In the genomic region with DNA sequence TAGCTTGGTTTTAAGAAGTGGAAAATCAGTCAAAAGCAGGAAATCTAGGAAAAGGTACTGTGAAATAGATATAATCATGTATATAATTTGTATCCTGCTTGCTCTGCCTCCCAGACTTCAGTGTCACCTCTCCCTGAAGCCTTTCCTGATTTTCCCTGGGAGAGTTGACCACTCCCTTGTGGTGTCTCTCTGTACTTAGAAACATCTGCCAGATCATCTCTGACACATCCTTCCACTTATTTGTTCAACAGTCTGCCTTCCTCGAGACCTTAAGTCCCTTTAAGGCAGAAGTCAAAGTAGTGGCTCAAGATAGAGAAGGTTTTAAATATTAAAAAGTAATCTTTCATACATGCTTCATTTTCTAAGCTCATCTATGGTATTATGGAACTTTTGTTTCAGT, we compare ENCODE assay signal across 2 cellular contexts.
TF ChIP-seq lines count a peak whose summit lies in the region.

No MANE protein-coding gene starts in this region.

TF ChIP-seq in GM23338, 12 proteins besides CTCF, POLR2A, EP300 and RAD21 (continues in another document):
- no peak for TF ChIP-seq POLR2AphosphoS5 (IDR thresholded peaks at IDR 0.05; ENCODE audit: low read depth)
- TF ChIP-seq EZH2 (IDR thresholded peaks at IDR 0.05; ENCODE audit: low read depth, unreplicated experiment): no peak
- TF ChIP-seq, protein P1, sequence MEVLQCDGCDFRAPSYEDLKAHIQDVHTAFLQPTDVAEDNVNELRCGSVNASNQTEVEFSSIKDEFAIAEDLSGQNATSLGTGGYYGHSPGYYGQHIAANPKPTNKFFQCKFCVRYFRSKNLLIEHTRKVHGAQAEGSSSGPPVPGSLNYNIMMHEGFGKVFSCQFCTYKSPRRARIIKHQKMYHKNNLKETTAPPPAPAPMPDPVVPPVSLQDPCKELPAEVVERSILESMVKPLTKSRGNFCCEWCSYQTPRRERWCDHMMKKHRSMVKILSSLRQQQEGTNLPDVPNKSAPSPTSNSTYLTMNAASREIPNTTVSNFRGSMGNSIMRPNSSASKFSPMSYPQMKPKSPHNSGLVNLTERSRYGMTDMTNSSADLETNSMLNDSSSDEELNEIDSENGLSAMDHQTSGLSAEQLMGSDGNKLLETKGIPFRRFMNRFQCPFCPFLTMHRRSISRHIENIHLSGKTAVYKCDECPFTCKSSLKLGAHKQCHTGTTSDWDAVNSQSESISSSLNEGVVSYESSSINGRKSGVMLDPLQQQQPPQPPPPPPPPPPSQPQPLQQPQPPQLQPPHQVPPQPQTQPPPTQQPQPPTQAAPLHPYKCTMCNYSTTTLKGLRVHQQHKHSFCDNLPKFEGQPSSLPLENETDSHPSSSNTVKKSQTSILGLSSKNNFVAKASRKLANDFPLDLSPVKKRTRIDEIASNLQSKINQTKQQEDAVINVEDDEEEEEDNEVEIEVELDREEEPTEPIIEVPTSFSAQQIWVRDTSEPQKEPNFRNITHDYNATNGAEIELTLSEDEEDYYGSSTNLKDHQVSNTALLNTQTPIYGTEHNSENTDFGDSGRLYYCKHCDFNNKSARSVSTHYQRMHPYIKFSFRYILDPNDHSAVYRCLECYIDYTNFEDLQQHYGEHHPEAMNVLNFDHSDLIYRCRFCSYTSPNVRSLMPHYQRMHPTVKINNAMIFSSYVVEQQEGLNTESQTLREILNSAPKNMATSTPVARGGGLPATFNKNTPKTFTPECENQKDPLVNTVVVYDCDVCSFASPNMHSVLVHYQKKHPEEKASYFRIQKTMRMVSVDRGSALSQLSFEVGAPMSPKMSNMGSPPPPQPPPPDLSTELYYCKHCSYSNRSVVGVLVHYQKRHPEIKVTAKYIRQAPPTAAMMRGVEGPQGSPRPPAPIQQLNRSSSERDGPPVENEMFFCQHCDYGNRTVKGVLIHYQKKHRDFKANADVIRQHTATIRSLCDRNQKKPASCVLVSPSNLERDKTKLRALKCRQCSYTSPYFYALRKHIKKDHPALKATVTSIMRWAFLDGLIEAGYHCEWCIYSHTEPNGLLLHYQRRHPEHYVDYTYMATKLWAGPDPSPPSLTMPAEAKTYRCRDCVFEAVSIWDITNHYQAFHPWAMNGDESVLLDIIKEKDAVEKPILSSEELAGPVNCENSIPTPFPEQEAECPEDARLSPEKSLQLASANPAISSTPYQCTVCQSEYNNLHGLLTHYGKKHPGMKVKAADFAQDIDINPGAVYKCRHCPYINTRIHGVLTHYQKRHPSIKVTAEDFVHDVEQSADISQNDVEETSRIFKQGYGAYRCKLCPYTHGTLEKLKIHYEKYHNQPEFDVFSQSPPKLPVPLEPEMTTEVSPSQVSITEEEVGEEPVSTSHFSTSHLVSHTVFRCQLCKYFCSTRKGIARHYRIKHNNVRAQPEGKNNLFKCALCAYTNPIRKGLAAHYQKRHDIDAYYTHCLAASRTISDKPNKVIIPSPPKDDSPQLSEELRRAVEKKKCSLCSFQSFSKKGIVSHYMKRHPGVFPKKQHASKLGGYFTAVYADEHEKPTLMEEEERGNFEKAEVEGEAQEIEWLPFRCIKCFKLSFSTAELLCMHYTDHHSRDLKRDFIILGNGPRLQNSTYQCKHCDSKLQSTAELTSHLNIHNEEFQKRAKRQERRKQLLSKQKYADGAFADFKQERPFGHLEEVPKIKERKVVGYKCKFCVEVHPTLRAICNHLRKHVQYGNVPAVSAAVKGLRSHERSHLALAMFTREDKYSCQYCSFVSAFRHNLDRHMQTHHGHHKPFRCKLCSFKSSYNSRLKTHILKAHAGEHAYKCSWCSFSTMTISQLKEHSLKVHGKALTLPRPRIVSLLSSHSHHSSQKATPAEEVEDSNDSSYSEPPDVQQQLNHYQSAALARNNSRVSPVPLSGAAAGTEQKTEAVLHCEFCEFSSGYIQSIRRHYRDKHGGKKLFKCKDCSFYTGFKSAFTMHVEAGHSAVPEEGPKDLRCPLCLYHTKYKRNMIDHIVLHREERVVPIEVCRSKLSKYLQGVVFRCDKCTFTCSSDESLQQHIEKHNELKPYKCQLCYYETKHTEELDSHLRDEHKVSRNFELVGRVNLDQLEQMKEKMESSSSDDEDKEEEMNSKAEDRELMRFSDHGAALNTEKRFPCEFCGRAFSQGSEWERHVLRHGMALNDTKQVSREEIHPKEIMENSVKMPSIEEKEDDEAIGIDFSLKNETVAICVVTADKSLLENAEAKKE (CRISPR knock-in tag; IDR thresholded peaks at IDR 0.05): no peak
- no peak for TF ChIP-seq ETS1 (IDR thresholded peaks at IDR 0.05)
- no peak for TF ChIP-seq ZNF331 (CRISPR knock-in tag; IDR thresholded peaks at IDR 0.05; ENCODE audit: low read depth)
- TF ChIP-seq JUNB (IDR thresholded peaks at IDR 0.05; ENCODE audit: unreplicated experiment): no peak
- TF ChIP-seq NANOG (IDR thresholded peaks at IDR 0.05; ENCODE audit: borderline replicate concordance): no peak
- TF ChIP-seq, protein P2, sequence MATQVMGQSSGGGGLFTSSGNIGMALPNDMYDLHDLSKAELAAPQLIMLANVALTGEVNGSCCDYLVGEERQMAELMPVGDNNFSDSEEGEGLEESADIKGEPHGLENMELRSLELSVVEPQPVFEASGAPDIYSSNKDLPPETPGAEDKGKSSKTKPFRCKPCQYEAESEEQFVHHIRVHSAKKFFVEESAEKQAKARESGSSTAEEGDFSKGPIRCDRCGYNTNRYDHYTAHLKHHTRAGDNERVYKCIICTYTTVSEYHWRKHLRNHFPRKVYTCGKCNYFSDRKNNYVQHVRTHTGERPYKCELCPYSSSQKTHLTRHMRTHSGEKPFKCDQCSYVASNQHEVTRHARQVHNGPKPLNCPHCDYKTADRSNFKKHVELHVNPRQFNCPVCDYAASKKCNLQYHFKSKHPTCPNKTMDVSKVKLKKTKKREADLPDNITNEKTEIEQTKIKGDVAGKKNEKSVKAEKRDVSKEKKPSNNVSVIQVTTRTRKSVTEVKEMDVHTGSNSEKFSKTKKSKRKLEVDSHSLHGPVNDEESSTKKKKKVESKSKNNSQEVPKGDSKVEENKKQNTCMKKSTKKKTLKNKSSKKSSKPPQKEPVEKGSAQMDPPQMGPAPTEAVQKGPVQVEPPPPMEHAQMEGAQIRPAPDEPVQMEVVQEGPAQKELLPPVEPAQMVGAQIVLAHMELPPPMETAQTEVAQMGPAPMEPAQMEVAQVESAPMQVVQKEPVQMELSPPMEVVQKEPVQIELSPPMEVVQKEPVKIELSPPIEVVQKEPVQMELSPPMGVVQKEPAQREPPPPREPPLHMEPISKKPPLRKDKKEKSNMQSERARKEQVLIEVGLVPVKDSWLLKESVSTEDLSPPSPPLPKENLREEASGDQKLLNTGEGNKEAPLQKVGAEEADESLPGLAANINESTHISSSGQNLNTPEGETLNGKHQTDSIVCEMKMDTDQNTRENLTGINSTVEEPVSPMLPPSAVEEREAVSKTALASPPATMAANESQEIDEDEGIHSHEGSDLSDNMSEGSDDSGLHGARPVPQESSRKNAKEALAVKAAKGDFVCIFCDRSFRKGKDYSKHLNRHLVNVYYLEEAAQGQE (IDR thresholded peaks at IDR 0.05; ENCODE audit: unreplicated experiment): no peak
- no peak for TF ChIP-seq CREB1 (CRISPR knock-in tag; IDR thresholded peaks at IDR 0.05; ENCODE audit: low read depth)
- no peak for TF ChIP-seq ZNF114 (CRISPR knock-in tag; IDR thresholded peaks at IDR 0.05)

TF ChIP-seq in H1, 55 proteins besides CTCF, POLR2A, EP300 and RAD21:
- TF ChIP-seq CBX5 (IDR thresholded peaks at IDR 0.05; ENCODE audit: low read depth, low read length) (no peak), BACH1 (IDR thresholded peaks at IDR 0.05; ENCODE audit: low read length) (no peak), POLR2AphosphoS5 (IDR thresholded peaks at IDR 0.05; ENCODE audit: low read depth, low read length) (no peak), CHD1 (IDR thresholded peaks at IDR 0.05; ENCODE audit: low read depth, low read length) (no peak), NANOG (IDR thresholded peaks at IDR 0.05; ENCODE audit: insufficient read depth, low read depth, low read length, poor library complexity, severe bottlenecking) (no peak), TBP (IDR thresholded peaks at IDR 0.05; ENCODE audit: low read depth, low read length) (no peak), BCL11A (IDR thresholded peaks at IDR 0.05; ENCODE audit: low read depth in 2 of 2, low read length in 2 of 2) (no peak), SIRT6 (IDR thresholded peaks at IDR 0.05; ENCODE audit: low read length) (no peak), YY1 (IDR thresholded peaks at IDR 0.05; ENCODE audit: low read depth, low read length) (no peak), SAP30 (IDR thresholded peaks at IDR 0.05; ENCODE audit: insufficient read depth, insufficient replicate concordance, low read length) (no peak), SRF (IDR thresholded peaks at IDR 0.05; ENCODE audit: low read depth, low read length) (no peak)
- TF ChIP-seq, protein P3, sequence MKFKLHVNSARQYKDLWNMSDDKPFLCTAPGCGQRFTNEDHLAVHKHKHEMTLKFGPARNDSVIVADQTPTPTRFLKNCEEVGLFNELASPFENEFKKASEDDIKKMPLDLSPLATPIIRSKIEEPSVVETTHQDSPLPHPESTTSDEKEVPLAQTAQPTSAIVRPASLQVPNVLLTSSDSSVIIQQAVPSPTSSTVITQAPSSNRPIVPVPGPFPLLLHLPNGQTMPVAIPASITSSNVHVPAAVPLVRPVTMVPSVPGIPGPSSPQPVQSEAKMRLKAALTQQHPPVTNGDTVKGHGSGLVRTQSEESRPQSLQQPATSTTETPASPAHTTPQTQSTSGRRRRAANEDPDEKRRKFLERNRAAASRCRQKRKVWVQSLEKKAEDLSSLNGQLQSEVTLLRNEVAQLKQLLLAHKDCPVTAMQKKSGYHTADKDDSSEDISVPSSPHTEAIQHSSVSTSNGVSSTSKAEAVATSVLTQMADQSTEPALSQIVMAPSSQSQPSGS (IDR thresholded peaks at IDR 0.05; ENCODE audit: low read length): no peak
